ENCODE assay signal across 34 cellular contexts in the genomic region with DNA sequence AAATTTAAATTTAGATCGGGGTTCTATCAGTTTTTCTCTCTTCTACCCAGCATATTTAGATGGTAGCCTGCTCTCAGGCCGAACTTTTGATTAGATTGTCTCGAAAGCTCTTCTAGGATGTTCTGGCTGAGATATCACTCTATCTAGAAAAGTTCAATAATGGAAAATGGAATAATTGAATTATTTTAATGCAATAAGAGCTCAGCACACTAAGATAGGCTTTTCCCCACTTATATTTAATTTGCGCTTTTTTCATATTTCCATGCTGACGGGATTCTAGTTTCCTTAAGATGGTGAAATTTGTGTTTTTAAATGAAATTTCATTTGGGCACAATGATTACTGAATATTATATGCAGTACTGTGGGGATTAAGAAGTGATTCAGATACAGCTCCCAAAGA.
"Had no signal": no experiment of that assay in that cellular context is flagged by ENCODE, and none has a peak within 500 bp of the region (broad histone marks: within the 10 kb centered on the region; RNA-seq: fewer than 3 reads in every experiment).

No MANE protein-coding gene starts in this region.

- H3K9ac ChIP-seq: KMS-11 had no signal

- DNase-seq: Kasumi-1, MG63, MM.1S, MV-4-11, NCI-H1048, NCI-H1092, NCI-H1092 treated with DMSO at 0.1 percent for 48 hours, NCI-H1105, NCI-H1105 treated with DMSO at 0.1 percent for 48 hours, NCI-H1417, NCI-H1417 treated with DMSO at 0.1 percent for 48 hours, NCI-H1436, NCI-H1436 treated with DMSO at 0.1 percent for 48 hours, NCI-H1694, NCI-H1694 treated with DMSO at 0.1 percent for 48 hours, NCI-H187, NCI-H187 treated with DMSO at 0.1 percent for 48 hours, NCI-H1930, NCI-H2029, NCI-H2029 treated with DMSO at 0.1 percent for 48 hours, NCI-H2081, NCI-H2081 treated with DMSO at 0.1 percent for 48 hours, NCI-H2107, NCI-H2171, NCI-H2171 treated with DMSO at 0.1 percent for 48 hours, NCI-H2227 treated with DMSO at 0.1 percent for 48 hours, NCI-H226, NCI-H345, NCI-H446, NCI-H446 treated with DMSO at 0.1 percent for 48 hours, NCI-H510A, NCI-H510A treated with DMSO at 0.1 percent for 48 hours, NCI-H524 had no signal

- H3K4me2 ChIP-seq: KMS-11 had no signal

- H3K27me3 ChIP-seq: MG63 had no signal

- H3K4me3 ChIP-seq: MG63 had no signal

- H3K27ac ChIP-seq: KMS-11 had no signal

- H3K9me3 ChIP-seq: MG63 had no signal

- H3K36me3 ChIP-seq: MG63 had no signal
